ENCODE assay signal across 19 cellular contexts in genomic region chr1:81809808-81810207, GRCh38.
"Had no signal": no experiment of that assay in that cellular context is flagged by ENCODE, and none has a peak within 500 bp of the region (broad histone marks: within the 10 kb centered on the region; RNA-seq: fewer than 3 reads in every experiment).

No MANE protein-coding gene starts in this region.

- H3K4me1 Mint-ChIP-seq: activated naive CD4-positive, alpha-beta T cell treated with anti-CD3 and anti-CD28 coated beads, Interleukin-2, amount 10 ng/mL, durations not matched to agents 7 days and 5 days; central memory CD8-positive, alpha-beta T cell; natural killer cell had no signal

- H3K9me3 ChIP-seq: suprapubic skin had no signal

- H3K4me3 Mint-ChIP-seq: activated naive CD4-positive, alpha-beta T cell treated with anti-CD3 and anti-CD28 coated beads, Interleukin-2, amount 10 ng/mL, durations not matched to agents 7 days and 5 days; central memory CD8-positive, alpha-beta T cell; natural killer cell; stimulated activated naive CD8-positive, alpha-beta T cell treated with anti-CD3 and anti-CD28 coated beads, Interleukin-15, Interleukin-2, amounts not matched to agents 100 ng/mL and 50 ng/mL, for 24 hours had no signal

- H3K27ac ChIP-seq: coronary artery, suprapubic skin, VCaP had no signal

- DNase-seq: activated CD4-positive, alpha-beta T cell treated with anti-CD3 and anti-CD28 coated beads for 1 hour; activated CD8-positive, alpha-beta memory T cell treated with anti-CD3 and anti-CD28 coated beads for 24 hours; activated CD8-positive, alpha-beta memory T cell treated with anti-CD3 and anti-CD28 coated beads, Interleukin-2, amount 50 U/mL, for 48 hours; activated effector memory CD4-positive, alpha-beta T cell treated with Interleukin-2 at 50 U/mL for 16 hours; activated naive CD4-positive, alpha-beta T cell treated with anti-CD3 and anti-CD28 coated beads, Interleukin-2, amount 10 ng/mL, durations not matched to agents 7 days and 5 days; activated T-cell treated with anti-CD3 and anti-CD28 coated beads, Interleukin-2, amount 50 U/mL, for 48 hours; aorta; erythroblast; foreskin melanocyte; hypothalamus; natural killer cell; stimulated activated CD4-positive, alpha-beta T cell treated with anti-CD3 and anti-CD28 coated beads, Interleukin-2, amount 100 ng/mL, for 24 hours; trophoblast cell had no signal

- H3K4me3 ChIP-seq: coronary artery, lung, suprapubic skin had no signal

- H3K27ac Mint-ChIP-seq: activated naive CD4-positive, alpha-beta T cell treated with anti-CD3 and anti-CD28 coated beads, Interleukin-2, amount 10 ng/mL, durations not matched to agents 7 days and 5 days; natural killer cell; stimulated activated naive CD8-positive, alpha-beta T cell treated with anti-CD3 and anti-CD28 coated beads, Interleukin-15, Interleukin-2, amounts not matched to agents 100 ng/mL and 50 ng/mL, for 24 hours had no signal

- H3K4me1 ChIP-seq: suprapubic skin had no signal

- H3K36me3 Mint-ChIP-seq: activated naive CD4-positive, alpha-beta T cell treated with anti-CD3 and anti-CD28 coated beads, Interleukin-2, amount 10 ng/mL, durations not matched to agents 7 days and 5 days; natural killer cell had no signal

- ATAC-seq: natural killer cell had no signal

- H3K9me3 Mint-ChIP-seq: activated naive CD4-positive, alpha-beta T cell treated with anti-CD3 and anti-CD28 coated beads, Interleukin-2, amount 10 ng/mL, durations not matched to agents 7 days and 5 days; central memory CD8-positive, alpha-beta T cell; stimulated activated naive CD8-positive, alpha-beta T cell treated with anti-CD3 and anti-CD28 coated beads, Interleukin-15, Interleukin-2, amounts not matched to agents 100 ng/mL and 50 ng/mL, for 24 hours had no signal

- H3K27me3 Mint-ChIP-seq: activated naive CD4-positive, alpha-beta T cell treated with anti-CD3 and anti-CD28 coated beads, Interleukin-2, amount 10 ng/mL, durations not matched to agents 7 days and 5 days; central memory CD8-positive, alpha-beta T cell had no signal

- H3K36me3 ChIP-seq: suprapubic skin had no signal

- H3K27me3 ChIP-seq: suprapubic skin had no signal
